21 cellular contexts compared by ENCODE assay signal in genomic region chr18:38801640-38802039, GRCh38.
"Had no signal": no experiment of that assay in that cellular context is flagged by ENCODE, and none has a peak within 500 bp of the region (broad histone marks: within the 10 kb centered on the region; RNA-seq: fewer than 3 reads in every experiment).

No MANE protein-coding gene starts in this region.

- H3K27ac ChIP-seq: breast epithelium, PC-9 had no signal

- H2AFZ ChIP-seq: PC-9 had no signal

- H3K27me3 ChIP-seq: breast epithelium had no signal

- H3K4me3 ChIP-seq: breast epithelium, PC-9 had no signal

- DNase-seq: activated B cell treated with CpG ODN at 0.5 μM for 24 hours; activated CD4-positive, alpha-beta T cell treated with anti-CD3 and anti-CD28 coated beads for 1 hour; activated CD4-positive, alpha-beta T cell treated with anti-CD3 and anti-CD28 coated beads, Interleukin-2, amount 10 ng/mL, durations not matched to agents 24 days and 14 days; activated CD4-positive, alpha-beta T cell treated with anti-CD3 and anti-CD28 coated beads, Interleukin-2, amount 50 U/mL, for 48 hours; activated CD8-positive, alpha-beta memory T cell treated with anti-CD3 and anti-CD28 coated beads, Interleukin-2, amount 10 ng/mL, durations not matched to agents 7 days and 5 days; activated effector memory CD4-positive, alpha-beta T cell treated with Interleukin-2 at 50 U/mL for 16 hours; activated naive CD4-positive, alpha-beta T cell; activated T-cell treated with anti-CD3 and anti-CD28 coated beads, Interleukin-2, amount 50 U/mL, for 24 hours; aorta; caudate nucleus; Kasumi-1; NCI-H1048; NCI-H146; NCI-H187 treated with DMSO at 0.1 percent for 48 hours; NCI-H2081 treated with DMSO at 0.1 percent for 48 hours; NCI-H446; NCI-H524; NCI-H748 treated with DMSO at 0.1 percent for 48 hours; PC-9; SHP77 treated with DMSO at 0.1 percent for 48 hours had no signal

- H3K4me1 ChIP-seq: breast epithelium had no signal

- H3K9me3 ChIP-seq: breast epithelium had no signal

- H3K36me3 ChIP-seq: breast epithelium had no signal

- ATAC-seq: activated CD8-positive, alpha-beta memory T cell treated with anti-CD3 and anti-CD28 coated beads, Interleukin-2, amount 10 ng/mL, durations not matched to agents 7 days and 5 days had no signal

- H3K4me2 ChIP-seq: PC-9 had no signal
